ENCODE assay signal across 8 cellular contexts in genomic region chr11:65421204-65422103, GRCh38. TPM values are rescaled to one million over a fixed set of nuclear protein-coding genes. Genes with fewer than 3 reads are reported as not detected.
DNase-seq lines count a peak whose midpoint lies in the region; ATAC-seq and TF ChIP-seq lines count a peak whose summit lies in the region.

No MANE protein-coding gene starts in this region.

- TF ChIP-seq POLR2A in lower leg skin (IDR thresholded peaks at IDR 0.05), result peak in 1 of 2 donors; percentile 74

- WGBS in lower leg skin, 2 donors, result 0 to 1% methylated on average over 26 of the region's 26 CpGs

- DNase-seq in AG10803 (ENCODE audit: low read depth) (peak; percentile 100), HCEC 1CT (peak; percentile 99), NCI-H748 (lab: John Stamatoyannopoulos, UW; ENCODE audit: unreplicated experiment) (peak; percentile 88), dermis blood vessel endothelial cell (peak; percentile 97), lower leg skin (ENCODE audit: low spot score in 2 of 2) (peak; percentile 98 to 99)
- DNase-seq in activated CD4-positive, alpha-beta T cell treated with anti-CD3 and anti-CD28 coated beads, Interleukin-2, amount 50 U/mL, for 48 hours, result peak; percentile 86 to 91
- DNase-seq in stimulated activated CD4-positive, alpha-beta T cell treated with anti-CD3 and anti-CD28 coated beads, Interleukin-4, amount 100 ng/mL, for 24 hours, result peak; percentile 92

- H3K4me3 ChIP-seq in AG10803 (ENCODE audit: low read length), result peak overlapping the region; percentile 74
- peak overlapping the region; percentile 39 for H3K4me3 ChIP-seq in lower leg skin (ENCODE audit: low read depth, poor library complexity, severe bottlenecking)

- intact Hi-C loops in lower leg skin (cut with DNase I; ENCODE audit: low total_unique reads), result loop anchor here (5.0 kb wide), 1 partner anchor 76 kb away; the partner anchor contains the start of gene MALAT1

- no peak for ATAC-seq in GM18502 (IDR thresholded peaks at IDR 0.05; ENCODE audit: poor library complexity, unreplicated experiment)

- TF ChIP-seq CTCF in AG10803 (conservative IDR thresholded peaks at IDR 0.05; ENCODE audit: low read length) (no peak), lower leg skin (IDR thresholded peaks at IDR 0.05) (no peak)

RNA-seq across cellular contexts. Expression of gene NEAT1, which starts 1.1 kb away (rescaled TPM):
- total RNA-seq in dermis blood vessel endothelial cell (50.4 and 189 TPM in 2 replicates), lower leg skin (100 to 1,000 TPM; 147 to 645 (median 301) TPM)

RNA-seq across cellular contexts. Expression of gene FRMD8, which starts 35.0 kb away (rescaled TPM):
- total RNA-seq in dermis blood vessel endothelial cell (152 and 238 TPM in 2 replicates), lower leg skin (100 to 1,000 TPM in 2 of 4 donors, 10 to 100 TPM in 2; 81.8 to 135 (median 112) TPM)

RNA-seq across cellular contexts. Expression of gene SLC25A45, which starts 39.0 kb away (rescaled TPM):
- total RNA-seq in dermis blood vessel endothelial cell (1.0 and 3.3 TPM in 2 replicates), lower leg skin (1 to 10 TPM; 1.8 to 8.0 (median 5.3) TPM)
